Comparison of ENCODE assay signal across 13 cellular contexts in genomic region chr2:85607268-85608215, GRCh38. TPM values are rescaled to one million over a fixed set of nuclear protein-coding genes. Genes with fewer than 3 reads are reported as not detected.
DNase-seq lines count a peak whose midpoint lies in the region; ATAC-seq and TF ChIP-seq lines count a peak whose summit lies in the region.
"Had no signal": no experiment of that assay in that cellular context is flagged by ENCODE, and none has a peak within 500 bp of the region (broad histone marks: within the 10 kb centered on the region; RNA-seq: fewer than 3 reads in every experiment).

No MANE protein-coding gene starts in this region.

- ATAC-seq in GM19351 (IDR thresholded peaks at IDR 0.05; ENCODE audit: unreplicated experiment): no peak

- H3K4me3 ChIP-seq in esophagus squamous epithelium (no peak overlapping the region), sigmoid colon (no peak overlapping the region)

- TF ChIP-seq POLR2A in esophagus squamous epithelium (IDR thresholded peaks at IDR 0.05) (no peak), sigmoid colon (IDR thresholded peaks at IDR 0.05) (no peak)

- H3K9me3 ChIP-seq in esophagus squamous epithelium (no peaks in the 10 kb centered on the region), sigmoid colon (no peaks in the 10 kb centered on the region)

- peaks cover 0 to 37% (median 6%) of the 10 kb centered on the region in 3 donors for H3K36me3 ChIP-seq in esophagus squamous epithelium
- peaks cover 0 to 32% (median 0%) of the 10 kb centered on the region in 4 donors for H3K36me3 ChIP-seq in sigmoid colon

- H3K27ac ChIP-seq in VCaP (peak overlapping the region; percentile 30; the same call in 1 of the 2 replicates), esophagus squamous epithelium (peak overlapping the region in 3 of 4 donors; percentile 33 to 39 (median 34)), sigmoid colon (peak overlapping the region in 1 of 4 donors; percentile 68)

- no peaks in the 10 kb centered on the region for H3K27me3 ChIP-seq in esophagus squamous epithelium
- no peaks in the 10 kb centered on the region for H3K27me3 ChIP-seq in sigmoid colon

- peaks cover 24 to 91% (median 42%) of the 10 kb centered on the region in 3 donors for H3K4me1 ChIP-seq in esophagus squamous epithelium
- peaks cover 0 to 49% (median 44%) of the 10 kb centered on the region in 4 donors for H3K4me1 ChIP-seq in sigmoid colon

- DNase-seq in esophagus squamous epithelium (lab: John Stamatoyannopoulos, UW): no peak
- peak; percentile 6 for DNase-seq in sigmoid colon
- DNase-seq in A172 (ENCODE audit: low spot score): no peak
- DNase-seq in activated CD4-positive, CD25-positive, alpha-beta regulatory T cell (lab: John Stamatoyannopoulos, UW): no peak
- DNase-seq: activated CD8-positive, alpha-beta memory T cell treated with anti-CD3 and anti-CD28 coated beads for 24 hours; H7; head of caudate nucleus; midbrain; NCI-H187; small intestine; T-helper 1 cell had no signal

- no peak for TF ChIP-seq EP300 in sigmoid colon (IDR thresholded peaks at IDR 0.05)

- TF ChIP-seq CTCF in VCaP (conservative IDR thresholded peaks at IDR 0.05): no peak
- TF ChIP-seq CTCF in esophagus squamous epithelium (IDR thresholded peaks at IDR 0.05): no peak
- TF ChIP-seq CTCF in sigmoid colon (IDR thresholded peaks at IDR 0.05): no peak

- intact Hi-C loops in esophagus squamous epithelium (cut with DNase I) (no loop called here), sigmoid colon (cut with DNase I) (no loop called here)

- 77 to 85% methylated on average over 9 of the region's 9 CpGs for WGBS in esophagus squamous epithelium, 2 donors
- 90 to 92% methylated on average over 9 of the region's 9 CpGs for WGBS in sigmoid colon, 2 donors

RNA-seq across cellular contexts. Expression of gene C2orf68, which starts 4.3 kb away (rescaled TPM):
- total RNA-seq in esophagus squamous epithelium (10 to 100 TPM in 3 of 4 donors, 1 to 10 TPM in 1; 9.4 to 17.1 (median 14.7) TPM), sigmoid colon (10 to 100 TPM; 10.6 to 13.0 (median 12.8) TPM)
- polyA plus RNA-seq in sigmoid colon: 10 to 100 TPM; 18.6 to 23.0 (median 21.3) TPM
- total RNA-seq in A172 (2014; rRNA removed; shearing (Covaris generic)): 26.7 and 27.2 TPM in 2 replicates

RNA-seq across cellular contexts. Expression of gene TMEM150A, which starts 5.0 kb away (rescaled TPM):
- 10 to 100 TPM in 1 of 4 donors, 1 to 10 TPM in 3; 6.3 to 15.8 (median 7.4) TPM for total RNA-seq in esophagus squamous epithelium
- 10 to 100 TPM; 18.4 to 29.9 (median 22.1) TPM for total RNA-seq in sigmoid colon
- 10 to 100 TPM in 2 of 3 donors, 1 to 10 TPM in 1; 7.4 to 12.0 (median 11.6) TPM for polyA plus RNA-seq in sigmoid colon
- total RNA-seq in A172 (2014; rRNA removed; shearing (Covaris generic)): 9.8 and 11.7 TPM in 2 replicates

RNA-seq across cellular contexts. Expression of gene USP39, which starts 8.4 kb away (rescaled TPM):
- total RNA-seq in esophagus squamous epithelium (10 to 100 TPM; 37.0 to 53.6 (median 40.7) TPM), sigmoid colon (100 to 1,000 TPM in 1 of 4 donors, 10 to 100 TPM in 3; 56.4 to 136 (median 72.0) TPM)
- 10 to 100 TPM; 39.9 to 49.2 (median 41.4) TPM for polyA plus RNA-seq in sigmoid colon
- total RNA-seq in A172 (2014; rRNA removed; shearing (Covaris generic)): 106 and 136 TPM in 2 replicates

RNA-seq across cellular contexts. Expression of gene RNF181, which starts 12.0 kb away (rescaled TPM):
- total RNA-seq in esophagus squamous epithelium (100 to 1,000 TPM in 3 of 4 donors, 10 to 100 TPM in 1; 88.3 to 128 (median 115) TPM), sigmoid colon (100 to 1,000 TPM; 124 to 175 (median 141) TPM)
- 100 to 1,000 TPM; 165 to 190 (median 179) TPM for polyA plus RNA-seq in sigmoid colon
- total RNA-seq in A172 (2014; rRNA removed; shearing (Covaris generic)): 262 and 285 TPM in 2 replicates

RNA-seq across cellular contexts. Expression of gene VAMP5, which starts 23.3 kb away (rescaled TPM):
- 10 to 100 TPM in 3 of 4 donors, 1 to 10 TPM in 1; 6.1 to 45.6 (median 17.0) TPM for total RNA-seq in esophagus squamous epithelium
- total RNA-seq in sigmoid colon: 10 to 100 TPM; 51.2 to 97.5 (median 69.6) TPM
- polyA plus RNA-seq in sigmoid colon: 10 to 100 TPM; 51.8 to 93.7 (median 68.0) TPM
- 36.2 and 51.0 TPM in 2 replicates for total RNA-seq in A172 (2014; rRNA removed; shearing (Covaris generic))
